Comparison of ENCODE assay signal across 26 cellular contexts in genomic region chr3:111727843-111728565, GRCh38.
"Had no signal": no experiment of that assay in that cellular context is flagged by ENCODE, and none has a peak within 500 bp of the region (broad histone marks: within the 10 kb centered on the region; RNA-seq: fewer than 3 reads in every experiment).

No MANE protein-coding gene starts in this region.

- H3K36me3 ChIP-seq: breast epithelium, colonic mucosa, heart left ventricle, neural progenitor cell, stomach, suprapubic skin, transverse colon, vagina had no signal

- H3K4me3 Mint-ChIP-seq: activated B cell treated with CpG ODN at 0.5 μM for 24 hours; activated CD4-positive, alpha-beta T cell treated with anti-CD3 and anti-CD28 coated beads for 36 hours; activated naive CD8-positive, alpha-beta T cell treated with anti-CD3 and anti-CD28 coated beads for 36 hours; activated T-cell treated with anti-CD3 and anti-CD28 coated beads, Interleukin-2, amount 50 U/mL, for 4 hours; effector memory CD8-positive, alpha-beta T cell; naive B cell; neural progenitor cell; T-helper 1 cell treated with Interleukin-12 subunit alpha and Interleukin-12 subunit beta and Interleukin-4 antibody, amounts not matched to agents 30 μg/mL and 1 μg/mL, for 36 hours had no signal

- ATAC-seq: activated CD4-positive, alpha-beta T cell treated with anti-CD3 and anti-CD28 coated beads for 36 hours; activated T-cell treated with anti-CD3 and anti-CD28 coated beads, Interleukin-2, amount 50 U/mL, for 4 hours; effector memory CD8-positive, alpha-beta T cell; heart left ventricle; left colon had no signal

- H3K27ac ChIP-seq: breast epithelium, colonic mucosa, neural progenitor cell, suprapubic skin, transverse colon, vagina had no signal

- H3K4me3 ChIP-seq: breast epithelium, colonic mucosa, dorsolateral prefrontal cortex, heart left ventricle, neural progenitor cell, stomach, suprapubic skin, transverse colon, vagina had no signal

- H3K9me3 ChIP-seq: breast epithelium, colonic mucosa, heart left ventricle, stomach, suprapubic skin, transverse colon, vagina had no signal

- DNase-seq: activated B cell treated with CpG ODN at 0.5 μM for 24 hours; activated CD4-positive, alpha-beta T cell treated with anti-CD3 and anti-CD28 coated beads for 36 hours; activated CD4-positive, alpha-beta T cell treated with anti-CD3 and anti-CD28 coated beads, Interleukin-2, amount 50 U/mL, for 4 hours; activated CD8-positive, alpha-beta memory T cell treated with anti-CD3 and anti-CD28 coated beads for 24 hours; activated CD8-positive, alpha-beta memory T cell treated with anti-CD3 and anti-CD28 coated beads, Interleukin-2, amount 50 U/mL, for 4 hours; activated naive CD4-positive, alpha-beta T cell treated with Interleukin-2 at 50 U/mL for 16 hours; activated naive CD8-positive, alpha-beta T cell treated with anti-CD3 and anti-CD28 coated beads for 36 hours; activated T-cell treated with anti-CD3 and anti-CD28 coated beads, Interleukin-2, amount 50 U/mL, for 4 hours; colonic mucosa; dorsolateral prefrontal cortex; effector memory CD8-positive, alpha-beta T cell; heart left ventricle; islet precursor cell; left colon; naive B cell; stimulated activated CD4-positive, alpha-beta T cell treated with anti-CD3 and anti-CD28 coated beads, Interleukin-12 subunit alpha, Interleukin-12 subunit beta, amount 100 ng/mL, for 4 hours; stimulated activated CD4-positive, alpha-beta T cell treated with anti-CD3 and anti-CD28 coated beads, Interleukin-4, amount 100 ng/mL, for 4 hours; stomach; T1000; transverse colon had no signal

- H3K4me1 Mint-ChIP-seq: activated B cell treated with CpG ODN at 0.5 μM for 24 hours; activated CD4-positive, alpha-beta T cell treated with anti-CD3 and anti-CD28 coated beads for 36 hours; activated naive CD8-positive, alpha-beta T cell treated with anti-CD3 and anti-CD28 coated beads for 36 hours; naive B cell; neural progenitor cell had no signal

- H3K9me3 Mint-ChIP-seq: activated T-cell treated with anti-CD3 and anti-CD28 coated beads, Interleukin-2, amount 50 U/mL, for 4 hours; effector memory CD8-positive, alpha-beta T cell; T-helper 1 cell treated with Interleukin-12 subunit alpha and Interleukin-12 subunit beta and Interleukin-4 antibody, amounts not matched to agents 30 μg/mL and 1 μg/mL, for 36 hours had no signal

- H3K9ac ChIP-seq: neural progenitor cell had no signal

- H3K27me3 ChIP-seq: breast epithelium, colonic mucosa, dorsolateral prefrontal cortex, heart left ventricle, neural progenitor cell, stomach, suprapubic skin, transverse colon, vagina had no signal

- H3K4me2 ChIP-seq: neural progenitor cell had no signal

- H3K27ac Mint-ChIP-seq: activated B cell treated with CpG ODN at 0.5 μM for 24 hours; activated CD4-positive, alpha-beta T cell treated with anti-CD3 and anti-CD28 coated beads for 36 hours; activated naive CD8-positive, alpha-beta T cell treated with anti-CD3 and anti-CD28 coated beads for 36 hours; effector memory CD8-positive, alpha-beta T cell; naive B cell; neural progenitor cell; progenitor cell of endocrine pancreas; T-helper 1 cell treated with Interleukin-12 subunit alpha and Interleukin-12 subunit beta and Interleukin-4 antibody, amounts not matched to agents 30 μg/mL and 1 μg/mL, for 36 hours had no signal

- H3K27me3 Mint-ChIP-seq: activated B cell treated with CpG ODN at 0.5 μM for 24 hours; activated CD4-positive, alpha-beta T cell treated with anti-CD3 and anti-CD28 coated beads for 36 hours; activated naive CD8-positive, alpha-beta T cell treated with anti-CD3 and anti-CD28 coated beads for 36 hours; effector memory CD8-positive, alpha-beta T cell; naive B cell; progenitor cell of endocrine pancreas had no signal

- H3K36me3 Mint-ChIP-seq: naive B cell had no signal

- H2AFZ ChIP-seq: neural progenitor cell had no signal

- H3K4me1 ChIP-seq: colonic mucosa, neural progenitor cell had no signal
